ENCODE assay signal across 9 cellular contexts in the genomic region with DNA sequence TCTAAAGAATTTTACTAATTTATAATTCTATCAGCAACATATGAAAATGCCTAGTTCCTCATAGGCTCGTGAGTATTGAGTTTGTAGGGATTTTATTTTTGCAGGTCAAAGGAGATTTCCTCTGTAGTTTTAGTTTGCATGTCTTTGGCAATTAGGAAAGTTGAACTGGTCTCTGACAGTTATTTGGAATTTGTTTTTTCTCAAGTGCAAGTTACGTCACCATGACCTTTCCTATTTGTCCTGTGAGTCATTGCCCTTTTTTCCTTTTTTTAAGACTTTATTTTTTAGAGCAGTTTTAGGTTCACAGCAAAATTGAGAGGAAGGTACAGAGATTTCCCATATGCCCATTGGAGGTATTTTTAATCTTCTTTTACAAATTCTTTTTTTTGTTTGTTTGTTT. TPM values are rescaled to one million over a fixed set of nuclear protein-coding genes. Genes with fewer than 3 reads are reported as not detected.
DNase-seq lines count a peak whose midpoint lies in the region; ATAC-seq and TF ChIP-seq lines count a peak whose summit lies in the region.
"Had no signal": no experiment of that assay in that cellular context is flagged by ENCODE, and none has a peak within 500 bp of the region (broad histone marks: within the 10 kb centered on the region; RNA-seq: fewer than 3 reads in every experiment).

No MANE protein-coding gene starts in this region.

- H3K27me3 ChIP-seq in left ventricle myocardium inferior (ENCODE audit: low read depth) (no peaks in the 10 kb centered on the region), vagina (no peaks in the 10 kb centered on the region)

- ATAC-seq in left ventricle myocardium superior (no peak), HG03159 (IDR thresholded peaks at IDR 0.05; ENCODE audit: unreplicated experiment) (no peak)

- H3K27ac ChIP-seq in left ventricle myocardium inferior (replicated peaks): peak overlapping the region; percentile 93
- H3K27ac ChIP-seq in vagina: peak overlapping the region; percentile 89

- H3K36me3 ChIP-seq in left ventricle myocardium inferior: no peaks in the 10 kb centered on the region
- H3K36me3 ChIP-seq in vagina: no peaks in the 10 kb centered on the region

- TF ChIP-seq CTCF in left ventricle myocardium inferior (IDR thresholded peaks at IDR 0.05; ENCODE audit: borderline replicate concordance): no peak
- no peak for TF ChIP-seq CTCF in vagina (IDR thresholded peaks at IDR 0.05)

- TF ChIP-seq POLR2A in vagina (IDR thresholded peaks at IDR 0.05): no peak

- intact Hi-C loops in left ventricle myocardium inferior (cut with micrococcal nuclease) (no loop called here), left ventricle myocardium superior (cut with micrococcal nuclease) (no loop called here), vagina (cut with DNase I) (no loop called here)

- H3K9me3 ChIP-seq in left ventricle myocardium inferior (replicated peaks) (no peaks in the 10 kb centered on the region), vagina (no peaks in the 10 kb centered on the region)

- H3K4me3 ChIP-seq in left ventricle myocardium inferior (no peak overlapping the region), vagina (no peak overlapping the region)

- H3K4me1 ChIP-seq in left ventricle myocardium inferior (peaks cover 49% of the 10 kb centered on the region), vagina (peaks cover 59% of the 10 kb centered on the region)

- DNase-seq in left ventricle myocardium inferior: no peak
- no peak for DNase-seq in left ventricle myocardium superior
- DNase-seq in dedifferentiated amniotic fluid mesenchymal stem cell (ENCODE audit: extremely low spot score): peak; percentile 49
- peak; percentile 63 for DNase-seq in lung microvascular endothelial cell (ENCODE audit: low read depth in 2 of 2)
- DNase-seq in vagina (ENCODE audit: extremely low spot score in 2 of 2): no peak
- no peak for DNase-seq in NCI-H2227 treated with DMSO at 0.1 percent for 48 hours (lab: John Stamatoyannopoulos, UW)
- no peak for DNase-seq in NCI-H187 (lab: John Stamatoyannopoulos, UW)
- DNase-seq: activated CD4-positive, CD25-positive, alpha-beta regulatory T cell treated with anti-CD3 and anti-CD28 coated beads, Interleukin-2, amount 50 U/mL, for 72 hours had no signal

RNA-seq across cellular contexts. Expression of gene RAMP1, which starts 29.0 kb away (rescaled TPM):
- total RNA-seq in left ventricle myocardium inferior (168 TPM), left ventricle myocardium superior (151 TPM), lung microvascular endothelial cell (0.44 TPM in 1 of 2 replicates, not detected in the other), vagina (120 TPM)

Comparison
In these comparisons a context has a peak if more than half of its experiments do, and no peak if none do; other contexts are left out.
1. DNase-seq: peak in dedifferentiated amniotic fluid mesenchymal stem cell (single experiment) and lung microvascular endothelial cell (2 of 2); none in left ventricle myocardium inferior (single experiment), left ventricle myocardium superior (single experiment), vagina (0 of 2), NCI-H2227 treated with DMSO at 0.1 percent for 48 hours (single experiment) and NCI-H187 (0 of 2).
2. RNA of gene RAMP1, which starts 29.0 kb away (total RNA-seq): 168 TPM in left ventricle myocardium inferior (single experiment), 151 TPM in left ventricle myocardium superior (single experiment) and 120 TPM in vagina (single experiment); 0.44 TPM in lung microvascular endothelial cell; every median in the first group is over 10 times any median in the second.